Comparison of ENCODE assay signal across 2 cellular contexts in genomic region chr6:112228480-112229332, GRCh38.
TF ChIP-seq lines count a peak whose summit lies in the region.

No MANE protein-coding gene starts in this region.

TF ChIP-seq in IMR-90, 13 proteins besides CTCF, POLR2A, EP300 and RAD21:
- peak; percentile 63 for TF ChIP-seq MAFK (IDR thresholded peaks at IDR 0.05; ENCODE audit: low read depth, low read length)
- TF ChIP-seq RCOR1 (IDR thresholded peaks at IDR 0.05; ENCODE audit: insufficient replicate concordance, low read length): no peak
TF ChIP-seq in IMR-90: peak in this region for 1.

TF ChIP-seq in H1, 55 proteins besides CTCF, POLR2A, EP300 and RAD21:
- TF ChIP-seq PHF8 (conservative IDR thresholded peaks at IDR 0.05; ENCODE audit: low read depth, low read length) (no peak), YY1 (IDR thresholded peaks at IDR 0.05; ENCODE audit: low read depth, low read length) (peak; percentile 58; the same call in 1 of the 2 replicates)
